8 cellular contexts compared by ENCODE assay signal in the genomic region with DNA sequence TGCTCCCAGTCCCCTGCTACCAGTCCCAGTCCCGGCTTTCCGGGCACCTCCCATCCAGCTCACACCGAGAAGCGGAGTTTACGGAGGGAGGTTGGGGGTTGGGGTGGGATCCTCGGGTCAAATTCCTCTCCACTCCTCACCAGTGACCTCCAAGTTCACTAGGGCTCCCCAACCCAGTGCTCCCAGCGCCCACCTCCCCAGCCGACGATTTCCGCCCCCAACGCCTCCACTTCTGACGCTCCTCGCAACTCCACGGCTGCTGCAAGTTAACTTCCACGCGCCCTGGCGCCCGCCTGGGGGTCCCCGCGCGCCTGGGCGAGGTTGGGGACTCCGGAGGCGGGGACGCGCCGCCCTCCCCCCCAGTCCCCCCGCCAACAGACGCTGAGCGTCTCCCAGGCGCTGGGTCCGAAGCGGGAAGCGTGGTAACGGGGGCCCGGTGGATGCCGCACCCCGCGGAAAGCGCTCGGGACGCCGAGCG. TPM values are rescaled to one million over a fixed set of nuclear protein-coding genes. Genes with fewer than 3 reads are reported as not detected.
DNase-seq lines count a peak whose midpoint lies in the region; ATAC-seq and TF ChIP-seq lines count a peak whose summit lies in the region.

No MANE protein-coding gene starts in this region.

- no peaks in the 10 kb centered on the region for H3K27me3 ChIP-seq in rectal smooth muscle tissue (ENCODE audit: control insufficient read depth, insufficient read depth, low read length)

- peak; percentile 34 for DNase-seq in NCI-H69 (lab: John Stamatoyannopoulos, UW)
- DNase-seq in activated naive CD4-positive, alpha-beta T cell treated with anti-CD3 and anti-CD28 coated beads, Interleukin-2, amount 50 U/mL, for 16 hours, result peak; percentile 42
- peak; percentile 59 for DNase-seq in left cardiac atrium
- DNase-seq in NCI-H2029 (lab: John Stamatoyannopoulos, UW), result no peak
- DNase-seq in NCI-H146 (lab: John Stamatoyannopoulos, UW), result no peak

- no peaks in the 10 kb centered on the region for H3K36me3 ChIP-seq in rectal smooth muscle tissue (ENCODE audit: control insufficient read depth, insufficient read depth, low read length)

- no peaks in the 10 kb centered on the region for H3K4me1 ChIP-seq in rectal smooth muscle tissue (ENCODE audit: control insufficient read depth, insufficient read depth, low read length)

- peak overlapping the region; percentile 74 for H3K27ac ChIP-seq in C4-2B
- no peak overlapping the region for H3K27ac ChIP-seq in rectal smooth muscle tissue (ENCODE audit: low read depth, low read length)

- H3K9ac ChIP-seq in rectal smooth muscle tissue (ENCODE audit: low read length), result peak overlapping the region; percentile 0

- H3K4me3 ChIP-seq in rectal smooth muscle tissue (ENCODE audit: low read length), result peak overlapping the region; percentile 70

- ATAC-seq in GM21786 (IDR thresholded peaks at IDR 0.05; ENCODE audit: unreplicated experiment) (peak; percentile 5), left cardiac atrium (peak; percentile 40 to 48)

- intact Hi-C loops in left cardiac atrium (cut with DNase I), result loop anchor here (5.0 to 10.0 kb wide), 2 partner anchors 75 to 77 kb away; partner anchors contain the start of gene TFIP11 (in 2 of the 2)

- no peak for TF ChIP-seq CTCF in C4-2B (conservative IDR thresholded peaks at IDR 0.05)

RNA-seq across cellular contexts. Expression of gene TPST2, which starts 0.5 kb away (rescaled TPM):
- total RNA-seq in left cardiac atrium, result 10 to 100 TPM; 22.1 to 36.5 TPM

RNA-seq across cellular contexts. Expression of gene CRYBB1, which starts 28.4 kb away (rescaled TPM):
- total RNA-seq in left cardiac atrium, result 1 to 10 TPM in 1 of 2 donors, under 1 TPM in 1; 0.55 to 1.9 TPM

RNA-seq across cellular contexts. Expression of gene CRYBA4, which starts 32.4 kb away (rescaled TPM):
- total RNA-seq in left cardiac atrium, result not detected

Comparison
In these comparisons a context has a peak if more than half of its experiments do, and no peak if none do; other contexts are left out.
1. DNase-seq: peak in NCI-H69 (single experiment), activated naive CD4-positive, alpha-beta T cell treated with anti-CD3 and anti-CD28 coated beads, Interleukin-2, amount 50 U/mL, for 16 hours (single experiment) and left cardiac atrium (single experiment); none in NCI-H2029 (single experiment) and NCI-H146 (single experiment).